ENCODE assay signal across 1 cellular context in genomic region chr7:155312653-155313052, GRCh38.
TF ChIP-seq lines count a peak whose summit lies in the region.

No MANE protein-coding gene starts in this region.

TF ChIP-seq in SK-N-SH treated with all-trans-retinoic acid at 6 μM for 48 hours, 23 proteins besides CTCF, POLR2A, EP300 and RAD21 (continued from another document):
- no peak for TF ChIP-seq POU6F1 (CRISPR knock-in tag; IDR thresholded peaks at IDR 0.05; ENCODE audit: borderline replicate concordance, low read depth)
- TF ChIP-seq ZFP3 (CRISPR knock-in tag; IDR thresholded peaks at IDR 0.05), result no peak
- no peak for TF ChIP-seq TCF4 (CRISPR knock-in tag; IDR thresholded peaks at IDR 0.05; ENCODE audit: borderline replicate concordance)
- TF ChIP-seq ARNTL (CRISPR knock-in tag; IDR thresholded peaks at IDR 0.05; ENCODE audit: borderline replicate concordance, low read depth), result no peak
- no peak for TF ChIP-seq ZC3H10 (CRISPR knock-in tag; IDR thresholded peaks at IDR 0.05)
- TF ChIP-seq ZNF70 (CRISPR knock-in tag; IDR thresholded peaks at IDR 0.05), result no peak
- no peak for TF ChIP-seq PATZ1 (CRISPR knock-in tag; IDR thresholded peaks at IDR 0.05; ENCODE audit: borderline replicate concordance)
- TF ChIP-seq RARB (CRISPR knock-in tag; IDR thresholded peaks at IDR 0.05), result no peak
- no peak for TF ChIP-seq ZNF8 (CRISPR knock-in tag; IDR thresholded peaks at IDR 0.05)
- TF ChIP-seq CSRNP3 (CRISPR knock-in tag; IDR thresholded peaks at IDR 0.05), result no peak
- TF ChIP-seq OSR1 (CRISPR knock-in tag; IDR thresholded peaks at IDR 0.05), result no peak
- TF ChIP-seq ZFP30 (CRISPR knock-in tag; IDR thresholded peaks at IDR 0.05), result no peak
- no peak for TF ChIP-seq CSDC2 (CRISPR knock-in tag; IDR thresholded peaks at IDR 0.05)
- TF ChIP-seq PPARA (CRISPR knock-in tag; IDR thresholded peaks at IDR 0.05; ENCODE audit: borderline replicate concordance), result no peak
- TF ChIP-seq CREB5 (CRISPR knock-in tag; IDR thresholded peaks at IDR 0.05; ENCODE audit: low read depth), result no peak
